In genomic region chr6:82381278-82381677, GRCh38 we compare ENCODE assay signal across 18 cellular contexts. TPM values are rescaled to one million over a fixed set of nuclear protein-coding genes. Genes with fewer than 3 reads are reported as not detected.
DNase-seq lines count a peak whose midpoint lies in the region; ATAC-seq and TF ChIP-seq lines count a peak whose summit lies in the region.
"Had no signal": no experiment of that assay in that cellular context is flagged by ENCODE, and none has a peak within 500 bp of the region (broad histone marks: within the 10 kb centered on the region; RNA-seq: fewer than 3 reads in every experiment).

No MANE protein-coding gene starts in this region.

- ATAC-seq in GM18502 (IDR thresholded peaks at IDR 0.05; ENCODE audit: poor library complexity, unreplicated experiment) = peak; percentile 86
- peak; percentile 68 for ATAC-seq in GM19452 (IDR thresholded peaks at IDR 0.05; ENCODE audit: unreplicated experiment)
- peak; percentile 87 for ATAC-seq in HG02623 (IDR thresholded peaks at IDR 0.05; ENCODE audit: unreplicated experiment)
- peak; percentile 76 for ATAC-seq in HG03378 (IDR thresholded peaks at IDR 0.05; ENCODE audit: unreplicated experiment)
- no peak for ATAC-seq in heart left ventricle
- ATAC-seq in SK-N-SH treated with all-trans-retinoic acid at 6 μM for 48 hours = no peak
- no peak for ATAC-seq in left cardiac atrium
- ATAC-seq: activated CD8-positive, alpha-beta T cell treated with anti-CD3 and anti-CD28 coated beads for 36 hours; K562; Right ventricle myocardium inferior had no signal

- H3K27me3 ChIP-seq in heart left ventricle = no peaks in the 10 kb centered on the region

- 78 to 96% (median 90%) methylated on average over 1 of the region's 1 CpG for WGBS in heart left ventricle, 4 donors

- no peaks in the 10 kb centered on the region for H3K9me3 ChIP-seq in heart left ventricle
- H3K9me3 ChIP-seq: prostate gland had no signal

- TF ChIP-seq POLR2A in heart left ventricle (IDR thresholded peaks at IDR 0.05) = no peak

- TF ChIP-seq CTCF in heart left ventricle (IDR thresholded peaks at IDR 0.05) = no peak

- no peaks in the 10 kb centered on the region for H3K4me1 ChIP-seq in heart left ventricle
- H3K4me1 ChIP-seq: prostate gland had no signal

- intact Hi-C loops in heart left ventricle (cut with DNase I) (no loop called here), left cardiac atrium (cut with DNase I) (no loop called here)

- H3K4me3 ChIP-seq in heart left ventricle = no peak overlapping the region
- H3K4me3 ChIP-seq: K562, prostate gland had no signal

- DNase-seq in heart left ventricle = no peak
- DNase-seq in left cardiac atrium = no peak
- DNase-seq in inferior parietal cortex (ENCODE audit: extremely low spot score) = no peak
- DNase-seq: activated CD8-positive, alpha-beta T cell treated with anti-CD3 and anti-CD28 coated beads for 36 hours; activated naive CD4-positive, alpha-beta T cell treated with anti-CD3 and anti-CD28 coated beads, Interleukin-2, amount 10 ng/mL, durations not matched to agents 7 days and 5 days; HFFc6; kidney; NCI-H1694 treated with DMSO at 0.1 percent for 48 hours; stimulated activated CD4-positive, alpha-beta T cell treated with anti-CD3 and anti-CD28 coated beads, Interleukin-2, amount 100 ng/mL, for 48 hours; stimulated activated naive CD4-positive, alpha-beta T cell treated with Interleukin-2 at 50 U/mL for 16 hours had no signal

- no peak overlapping the region for H3K27ac ChIP-seq in heart left ventricle
- H3K27ac ChIP-seq: prostate gland had no signal

- no peaks in the 10 kb centered on the region for H3K36me3 ChIP-seq in heart left ventricle
- H3K36me3 ChIP-seq: prostate gland had no signal

TF ChIP-seq in SK-N-SH treated with all-trans-retinoic acid at 6 μM for 48 hours, 23 proteins besides CTCF, POLR2A, EP300 and RAD21:
- TF ChIP-seq BACH2 (CRISPR knock-in tag; IDR thresholded peaks at IDR 0.05; ENCODE audit: borderline replicate concordance) (no peak), PATZ1 (CRISPR knock-in tag; IDR thresholded peaks at IDR 0.05; ENCODE audit: borderline replicate concordance) (no peak)

RNA-seq across cellular contexts. Expression of gene TPBG, which starts 17.7 kb away (rescaled TPM):
- total RNA-seq in heart left ventricle (1 to 10 TPM; 1.4 to 10.0 (median 2.8) TPM), left cardiac atrium (1 to 10 TPM; 5.3 to 9.8 TPM)
- 1 to 10 TPM; 1.0 to 2.6 TPM for polyA plus RNA-seq in heart left ventricle
- total RNA-seq: activated CD8-positive, alpha-beta T cell treated with anti-CD3 and anti-CD28 coated beads for 36 hours had no signal

Comparison
In these comparisons a context has a peak if more than half of its experiments do, and no peak if none do; other contexts are left out.
1. ATAC-seq: peak in GM18502 (single experiment), GM19452 (single experiment), HG02623 (single experiment) and HG03378 (single experiment); none in heart left ventricle (0 of 4), SK-N-SH treated with all-trans-retinoic acid at 6 μM for 48 hours (single experiment) and left cardiac atrium (0 of 2).